1 cellular context compared by ENCODE assay signal in the genomic region with DNA sequence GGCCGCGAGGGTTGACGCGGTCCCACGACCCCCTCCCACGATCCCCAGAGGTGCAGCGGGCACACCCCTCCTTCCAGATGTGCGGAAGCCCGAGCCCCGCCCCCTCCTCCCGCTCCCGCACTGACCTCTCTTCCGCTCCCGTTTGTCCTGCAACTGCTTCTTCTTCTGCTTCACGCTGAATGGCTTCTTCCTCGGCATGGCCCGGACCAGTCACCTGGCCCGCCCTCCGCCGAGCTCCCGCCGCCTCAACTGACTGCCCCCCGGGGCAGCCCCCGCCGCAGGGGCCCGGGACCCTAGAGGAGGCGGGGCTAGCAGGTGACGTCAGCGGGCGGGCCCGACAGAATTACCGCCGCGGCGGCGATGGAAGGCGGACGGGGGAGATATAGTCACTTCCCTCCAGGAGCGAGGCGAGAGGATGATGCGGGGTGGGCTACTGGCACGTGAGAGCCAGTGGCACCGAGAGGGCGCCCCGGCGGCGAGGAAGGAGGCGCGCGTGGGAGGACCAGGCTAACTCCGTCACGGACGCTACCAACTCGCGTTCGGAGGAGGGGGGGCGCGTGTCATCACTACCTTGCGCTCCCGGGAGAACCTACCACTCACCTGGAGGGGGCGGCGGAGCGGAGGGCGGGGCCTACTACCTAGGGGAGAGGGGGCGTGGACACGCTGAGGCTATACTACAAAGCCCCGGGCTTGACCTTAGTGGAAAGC.
TF ChIP-seq lines count a peak whose summit lies in the region.

TSS of gene GNL1 (minus strand) at position 484 of the 708 bp plus-strand sequence. CDS start at position 198, 286 bp downstream.

TF ChIP-seq in WTC11, 78 proteins besides CTCF, POLR2A, EP300 and RAD21 (continued from another document):
- TF ChIP-seq, protein P1, sequence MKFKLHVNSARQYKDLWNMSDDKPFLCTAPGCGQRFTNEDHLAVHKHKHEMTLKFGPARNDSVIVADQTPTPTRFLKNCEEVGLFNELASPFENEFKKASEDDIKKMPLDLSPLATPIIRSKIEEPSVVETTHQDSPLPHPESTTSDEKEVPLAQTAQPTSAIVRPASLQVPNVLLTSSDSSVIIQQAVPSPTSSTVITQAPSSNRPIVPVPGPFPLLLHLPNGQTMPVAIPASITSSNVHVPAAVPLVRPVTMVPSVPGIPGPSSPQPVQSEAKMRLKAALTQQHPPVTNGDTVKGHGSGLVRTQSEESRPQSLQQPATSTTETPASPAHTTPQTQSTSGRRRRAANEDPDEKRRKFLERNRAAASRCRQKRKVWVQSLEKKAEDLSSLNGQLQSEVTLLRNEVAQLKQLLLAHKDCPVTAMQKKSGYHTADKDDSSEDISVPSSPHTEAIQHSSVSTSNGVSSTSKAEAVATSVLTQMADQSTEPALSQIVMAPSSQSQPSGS (CRISPR knock-in tag; IDR thresholded peaks at IDR 0.05; ENCODE audit: borderline replicate concordance, low read depth), result peak; percentile 70; the same call in 1 of the 2 replicates
- no peak for TF ChIP-seq CDX4 (CRISPR knock-in tag; IDR thresholded peaks at IDR 0.05; ENCODE audit: borderline replicate concordance)
- TF ChIP-seq NFYB (CRISPR knock-in tag; conservative IDR thresholded peaks at IDR 0.05; ENCODE audit: low read depth), result no peak; the same call in 1 of the 2 replicates
- TF ChIP-seq TP53 (CRISPR knock-in tag; IDR thresholded peaks at IDR 0.05), result no peak
- TF ChIP-seq, protein P2, sequence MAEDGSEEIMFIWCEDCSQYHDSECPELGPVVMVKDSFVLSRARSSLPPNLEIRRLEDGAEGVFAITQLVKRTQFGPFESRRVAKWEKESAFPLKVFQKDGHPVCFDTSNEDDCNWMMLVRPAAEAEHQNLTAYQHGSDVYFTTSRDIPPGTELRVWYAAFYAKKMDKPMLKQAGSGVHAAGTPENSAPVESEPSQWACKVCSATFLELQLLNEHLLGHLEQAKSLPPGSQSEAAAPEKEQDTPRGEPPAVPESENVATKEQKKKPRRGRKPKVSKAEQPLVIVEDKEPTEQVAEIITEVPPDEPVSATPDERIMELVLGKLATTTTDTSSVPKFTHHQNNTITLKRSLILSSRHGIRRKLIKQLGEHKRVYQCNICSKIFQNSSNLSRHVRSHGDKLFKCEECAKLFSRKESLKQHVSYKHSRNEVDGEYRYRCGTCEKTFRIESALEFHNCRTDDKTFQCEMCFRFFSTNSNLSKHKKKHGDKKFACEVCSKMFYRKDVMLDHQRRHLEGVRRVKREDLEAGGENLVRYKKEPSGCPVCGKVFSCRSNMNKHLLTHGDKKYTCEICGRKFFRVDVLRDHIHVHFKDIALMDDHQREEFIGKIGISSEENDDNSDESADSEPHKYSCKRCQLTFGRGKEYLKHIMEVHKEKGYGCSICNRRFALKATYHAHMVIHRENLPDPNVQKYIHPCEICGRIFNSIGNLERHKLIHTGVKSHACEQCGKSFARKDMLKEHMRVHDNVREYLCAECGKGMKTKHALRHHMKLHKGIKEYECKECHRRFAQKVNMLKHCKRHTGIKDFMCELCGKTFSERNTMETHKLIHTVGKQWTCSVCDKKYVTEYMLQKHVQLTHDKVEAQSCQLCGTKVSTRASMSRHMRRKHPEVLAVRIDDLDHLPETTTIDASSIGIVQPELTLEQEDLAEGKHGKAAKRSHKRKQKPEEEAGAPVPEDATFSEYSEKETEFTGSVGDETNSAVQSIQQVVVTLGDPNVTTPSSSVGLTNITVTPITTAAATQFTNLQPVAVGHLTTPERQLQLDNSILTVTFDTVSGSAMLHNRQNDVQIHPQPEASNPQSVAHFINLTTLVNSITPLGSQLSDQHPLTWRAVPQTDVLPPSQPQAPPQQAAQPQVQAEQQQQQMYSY (CRISPR knock-in tag; IDR thresholded peaks at IDR 0.05), result no peak
- TF ChIP-seq ZNF232 (CRISPR knock-in tag; IDR thresholded peaks at IDR 0.05), result no peak; the same call in 1 of the 2 replicates
- peak; percentile 87 for TF ChIP-seq GABPB1 (CRISPR knock-in tag; IDR thresholded peaks at IDR 0.05)
- TF ChIP-seq MYBL2 (CRISPR knock-in tag; IDR thresholded peaks at IDR 0.05), result 0 out of 2 replicates have a peak, but pooled peaks have one; percentile 58
- no peak for TF ChIP-seq ZBTB43 (CRISPR knock-in tag; IDR thresholded peaks at IDR 0.05)
- peak; percentile 19; the same call in 1 of the 2 replicates for TF ChIP-seq HMGXB4 (CRISPR knock-in tag; IDR thresholded peaks at IDR 0.05)
- TF ChIP-seq USF1 (CRISPR knock-in tag; IDR thresholded peaks at IDR 0.05), result peak; percentile 7; the same call in 1 of the 2 replicates
- TF ChIP-seq FOXP1 (CRISPR knock-in tag; IDR thresholded peaks at IDR 0.05; ENCODE audit: borderline replicate concordance), result 0 out of 2 replicates have a peak, but pooled peaks have one; percentile 55
- TF ChIP-seq, protein P3, sequence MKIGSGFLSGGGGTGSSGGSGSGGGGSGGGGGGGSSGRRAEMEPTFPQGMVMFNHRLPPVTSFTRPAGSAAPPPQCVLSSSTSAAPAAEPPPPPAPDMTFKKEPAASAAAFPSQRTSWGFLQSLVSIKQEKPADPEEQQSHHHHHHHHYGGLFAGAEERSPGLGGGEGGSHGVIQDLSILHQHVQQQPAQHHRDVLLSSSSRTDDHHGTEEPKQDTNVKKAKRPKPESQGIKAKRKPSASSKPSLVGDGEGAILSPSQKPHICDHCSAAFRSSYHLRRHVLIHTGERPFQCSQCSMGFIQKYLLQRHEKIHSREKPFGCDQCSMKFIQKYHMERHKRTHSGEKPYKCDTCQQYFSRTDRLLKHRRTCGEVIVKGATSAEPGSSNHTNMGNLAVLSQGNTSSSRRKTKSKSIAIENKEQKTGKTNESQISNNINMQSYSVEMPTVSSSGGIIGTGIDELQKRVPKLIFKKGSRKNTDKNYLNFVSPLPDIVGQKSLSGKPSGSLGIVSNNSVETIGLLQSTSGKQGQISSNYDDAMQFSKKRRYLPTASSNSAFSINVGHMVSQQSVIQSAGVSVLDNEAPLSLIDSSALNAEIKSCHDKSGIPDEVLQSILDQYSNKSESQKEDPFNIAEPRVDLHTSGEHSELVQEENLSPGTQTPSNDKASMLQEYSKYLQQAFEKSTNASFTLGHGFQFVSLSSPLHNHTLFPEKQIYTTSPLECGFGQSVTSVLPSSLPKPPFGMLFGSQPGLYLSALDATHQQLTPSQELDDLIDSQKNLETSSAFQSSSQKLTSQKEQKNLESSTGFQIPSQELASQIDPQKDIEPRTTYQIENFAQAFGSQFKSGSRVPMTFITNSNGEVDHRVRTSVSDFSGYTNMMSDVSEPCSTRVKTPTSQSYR (CRISPR knock-in tag; IDR thresholded peaks at IDR 0.05), result peak; percentile 63; the same call in 1 of the 2 replicates
- no peak for TF ChIP-seq MXD4 (CRISPR knock-in tag; IDR thresholded peaks at IDR 0.05; ENCODE audit: borderline replicate concordance)
- TF ChIP-seq ZNF532 (CRISPR knock-in tag; IDR thresholded peaks at IDR 0.05; ENCODE audit: borderline replicate concordance), result no peak
- no peak for TF ChIP-seq NR3C1 (CRISPR knock-in tag; conservative IDR thresholded peaks at IDR 0.05; ENCODE audit: low read depth)
- peak; percentile 80; the same call in 1 of the 2 replicates for TF ChIP-seq CREM (CRISPR knock-in tag; IDR thresholded peaks at IDR 0.05)
- TF ChIP-seq SOX15 (CRISPR knock-in tag; IDR thresholded peaks at IDR 0.05), result no peak
